ENCODE assay signal across 17 cellular contexts in the genomic region with DNA sequence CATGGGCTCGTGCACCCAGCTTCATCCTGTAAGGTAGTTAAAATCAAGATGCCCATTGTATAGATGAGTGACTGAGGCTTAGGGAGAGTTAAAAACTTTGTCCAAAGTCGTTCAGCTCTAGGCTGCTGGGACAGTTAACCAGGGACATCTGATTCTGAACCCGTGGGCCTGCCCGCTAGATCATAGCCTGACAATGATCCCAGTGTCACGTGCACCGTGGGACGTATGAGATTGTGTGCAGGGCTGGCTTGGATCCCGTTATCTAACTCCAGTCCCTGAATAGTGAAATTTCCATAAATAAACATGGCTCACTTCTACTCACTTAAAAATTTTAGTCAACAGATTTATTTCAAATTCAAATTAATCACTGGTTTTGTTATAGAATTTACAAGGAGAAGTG. TPM values are rescaled to one million over a fixed set of nuclear protein-coding genes. Genes with fewer than 3 reads are reported as not detected.
DNase-seq lines count a peak whose midpoint lies in the region; ATAC-seq lines count a peak whose summit lies in the region.
"Had no signal": no experiment of that assay in that cellular context is flagged by ENCODE, and none has a peak within 500 bp of the region (broad histone marks: within the 10 kb centered on the region; RNA-seq: fewer than 3 reads in every experiment).

No MANE protein-coding gene starts in this region.

- peaks cover 10% of the 10 kb centered on the region for H3K27me3 Mint-ChIP-seq in activated CD8-positive, alpha-beta memory T cell treated with anti-CD3 and anti-CD28 coated beads, Interleukin-2, amount 10 ng/mL, durations not matched to agents 7 days and 5 days

- H3K14ac ChIP-seq in mesenchymal stem cell (ENCODE audit: low read length in 2 of 2): no peak overlapping the region

- CTCF ChIA-PET in activated CD8-positive, alpha-beta memory T cell treated with anti-CD3 and anti-CD28 coated beads, Interleukin-2, amount 10 ng/mL, durations not matched to agents 7 days and 5 days (lab: Charles Lee): no interaction called here

- no peak overlapping the region for H4K91ac ChIP-seq in mesenchymal stem cell (ENCODE audit: low read length)

- H3K4me3 ChIP-seq in skeletal muscle tissue (ENCODE audit: low read length in 3 of 3) (no peak overlapping the region), mesenchymal stem cell (ENCODE audit: insufficient read depth in 1 of 2, low read depth in 1 of 2, low read length in 2 of 2) (no peak overlapping the region)
- H3K4me3 ChIP-seq: BLaER1, GM23248 had no signal

- H3K36me3 Mint-ChIP-seq in activated CD8-positive, alpha-beta memory T cell treated with anti-CD3 and anti-CD28 coated beads, Interleukin-2, amount 10 ng/mL, durations not matched to agents 7 days and 5 days: no peaks in the 10 kb centered on the region
- H3K36me3 Mint-ChIP-seq: CD8-positive, alpha-beta memory T cell had no signal

- no peak overlapping the region for H3K4ac ChIP-seq in mesenchymal stem cell (ENCODE audit: low read depth in 1 of 2, low read length in 2 of 2)

- 75% methylated on average over 8 of the region's 8 CpGs for WGBS in mesenchymal stem cell

- H2AFZ ChIP-seq in mesenchymal stem cell (ENCODE audit: low read depth, low read length): no peak overlapping the region
- H2AFZ ChIP-seq: GM23248 had no signal

- no peaks in the 10 kb centered on the region for H3K79me1 ChIP-seq in mesenchymal stem cell (replicated peaks; ENCODE audit: low read length, poor library complexity, severe bottlenecking)

- H3K27ac ChIP-seq in skeletal muscle tissue (ENCODE audit: low read depth, low read length): peak overlapping the region; percentile 36
- no peak overlapping the region for H3K27ac ChIP-seq in mesenchymal stem cell (ENCODE audit: low read length, poor library complexity, severe bottlenecking)
- H3K27ac ChIP-seq: 22Rv1, BLaER1, GM23248 had no signal

- H2BK120ac ChIP-seq in mesenchymal stem cell (ENCODE audit: low read depth, low read length): no peak overlapping the region

- H4K8ac ChIP-seq in mesenchymal stem cell (ENCODE audit: low read length): no peak overlapping the region

- peak; percentile 9 for DNase-seq in activated CD8-positive, alpha-beta memory T cell treated with anti-CD3 and anti-CD28 coated beads, Interleukin-2, amount 10 ng/mL, durations not matched to agents 7 days and 5 days
- no peak for DNase-seq in activated CD8-positive, alpha-beta memory T cell treated with anti-CD3 and anti-CD28 coated beads, Interleukin-2, amount 50 U/mL, for 4 hours
- peak in 22 of 42 donors; percentile 8 to 64 (median 28) for DNase-seq in head of caudate nucleus
- peak; percentile 55 for DNase-seq in left ventricle myocardium superior
- DNase-seq in mesenchymal stem cell: no peak
- no peak for DNase-seq in A172 (ENCODE audit: low spot score)
- no peak for DNase-seq in activated CD4-positive, alpha-beta T cell treated with anti-CD3 and anti-CD28 coated beads for 4 hours
- DNase-seq: AML-193; Caco-2; CD8-positive, alpha-beta memory T cell; DND-41; GDM1; GM23248 had no signal

- H3K27me3 ChIP-seq in skeletal muscle tissue (ENCODE audit: control insufficient read depth in 3 of 3, insufficient read depth in 3 of 3, low read length in 3 of 3): peaks cover 7 to 20% (median 17%) of the 10 kb centered on the region in 3 donors
- peaks cover 0 to 59% of the 10 kb centered on the region in 2 experiments for H3K27me3 ChIP-seq in mesenchymal stem cell (ENCODE audit: control insufficient read depth in 1 of 2, insufficient read depth in 1 of 2, low read length in 2 of 2)
- H3K27me3 ChIP-seq: BLaER1 had no signal

- H3K27ac Mint-ChIP-seq in activated CD8-positive, alpha-beta memory T cell treated with anti-CD3 and anti-CD28 coated beads, Interleukin-2, amount 10 ng/mL, durations not matched to agents 7 days and 5 days: no peak overlapping the region
- H3K27ac Mint-ChIP-seq: CD8-positive, alpha-beta memory T cell had no signal

- no peaks in the 10 kb centered on the region for H3K4me1 ChIP-seq in skeletal muscle tissue (ENCODE audit: control insufficient read depth in 3 of 3, insufficient read depth in 3 of 3, low read length in 3 of 3)
- no peaks in the 10 kb centered on the region for H3K4me1 ChIP-seq in mesenchymal stem cell (ENCODE audit: control insufficient read depth, insufficient read depth, low read depth, low read length)
- H3K4me1 ChIP-seq: Caco-2 had no signal

- H3K9ac ChIP-seq in skeletal muscle tissue (ENCODE audit: low read depth in 1 of 3, low read length in 3 of 3) (no peak overlapping the region), mesenchymal stem cell (ENCODE audit: low read length) (no peak overlapping the region)
- H3K9ac ChIP-seq: BLaER1, GM23248 had no signal

- H3K9me3 Mint-ChIP-seq in activated CD8-positive, alpha-beta memory T cell treated with anti-CD3 and anti-CD28 coated beads, Interleukin-2, amount 10 ng/mL, durations not matched to agents 7 days and 5 days (ENCODE audit: low read depth): no peaks in the 10 kb centered on the region

- H2BK15ac ChIP-seq in mesenchymal stem cell (ENCODE audit: low read depth, poor library complexity, severe bottlenecking): no peak overlapping the region

- no peak overlapping the region for H3K4me3 Mint-ChIP-seq in activated CD8-positive, alpha-beta memory T cell treated with anti-CD3 and anti-CD28 coated beads, Interleukin-2, amount 10 ng/mL, durations not matched to agents 7 days and 5 days
- H3K4me3 Mint-ChIP-seq: CD8-positive, alpha-beta memory T cell had no signal

- no peak overlapping the region for H3K23ac ChIP-seq in mesenchymal stem cell (ENCODE audit: low read length in 2 of 2)

- intact Hi-C loops in head of caudate nucleus (cut with DNase I) (no loop called here), left ventricle myocardium superior (cut with micrococcal nuclease) (no loop called here)

- H2AK5ac ChIP-seq in mesenchymal stem cell (ENCODE audit: low read length, severe bottlenecking): no peak overlapping the region

- H3K9me3 ChIP-seq in skeletal muscle tissue (ENCODE audit: control insufficient read depth in 3 of 3, low read length in 3 of 3) (no peaks in the 10 kb centered on the region), mesenchymal stem cell (ENCODE audit: control insufficient read depth, low read length) (no peaks in the 10 kb centered on the region)
- H3K9me3 ChIP-seq: BLaER1, Caco-2 had no signal

- no peak overlapping the region for H3K4me2 ChIP-seq in mesenchymal stem cell (ENCODE audit: low read length, poor library complexity, severe bottlenecking)
- H3K4me2 ChIP-seq: BLaER1 had no signal

- no peak overlapping the region for H2BK5ac ChIP-seq in mesenchymal stem cell (ENCODE audit: low read depth, low read length, poor library complexity, severe bottlenecking)

- no peaks in the 10 kb centered on the region for H3K4me1 Mint-ChIP-seq in activated CD8-positive, alpha-beta memory T cell treated with anti-CD3 and anti-CD28 coated beads, Interleukin-2, amount 10 ng/mL, durations not matched to agents 7 days and 5 days
- H3K4me1 Mint-ChIP-seq: CD8-positive, alpha-beta memory T cell had no signal

- no peak for ATAC-seq in activated CD8-positive, alpha-beta memory T cell treated with anti-CD3 and anti-CD28 coated beads, Interleukin-2, amount 10 ng/mL, durations not matched to agents 7 days and 5 days
- ATAC-seq in left ventricle myocardium superior: peak; percentile 78
- ATAC-seq: HCT116 had no signal

- H2BK12ac ChIP-seq in mesenchymal stem cell (ENCODE audit: low read length in 2 of 2): no peak overlapping the region

- H3K18ac ChIP-seq in mesenchymal stem cell (ENCODE audit: low read depth in 1 of 2, low read length in 2 of 2): no peak overlapping the region

- H3K36me3 ChIP-seq in skeletal muscle tissue (ENCODE audit: control insufficient read depth in 3 of 3, insufficient read depth in 3 of 3, low read length in 3 of 3) (no peaks in the 10 kb centered on the region), mesenchymal stem cell (ENCODE audit: control insufficient read depth in 1 of 2, insufficient read depth in 2 of 2, low read depth in 1 of 2, low read length in 2 of 2) (no peaks in the 10 kb centered on the region)
- H3K36me3 ChIP-seq: BLaER1 had no signal

RNA-seq across cellular contexts. Expression of gene C10orf120, which starts 24.9 kb away (rescaled TPM):
- not detected for total RNA-seq in activated CD8-positive, alpha-beta memory T cell treated with anti-CD3 and anti-CD28 coated beads, Interleukin-2, amount 10 ng/mL, durations not matched to agents 7 days and 5 days
- not detected for total RNA-seq in left ventricle myocardium superior
- total RNA-seq in skeletal muscle tissue: not detected
- not detected for polyA plus RNA-seq in mesenchymal stem cell (2013, experiment 1 of 2)
- not detected for polyA plus RNA-seq in mesenchymal stem cell (2013, experiment 2 of 2)
- not detected in 2 replicates for total RNA-seq in A172 (2014; rRNA removed; shearing (Covaris generic))
- total RNA-seq: Caco-2; CD8-positive, alpha-beta memory T cell; GM23248 had no signal
- polyA plus RNA-seq: CD8-positive, alpha-beta memory T cell; GM23248 had no signal

Comparison
In these comparisons a context has a peak if more than half of its experiments do, and no peak if none do; other contexts are left out.
1. DNase-seq: peak in activated CD8-positive, alpha-beta memory T cell treated with anti-CD3 and anti-CD28 coated beads, Interleukin-2, amount 10 ng/mL, durations not matched to agents 7 days and 5 days (single experiment), head of caudate nucleus (22 of 42) and left ventricle myocardium superior (single experiment); none in activated CD8-positive, alpha-beta memory T cell treated with anti-CD3 and anti-CD28 coated beads, Interleukin-2, amount 50 U/mL, for 4 hours (single experiment), mesenchymal stem cell (single experiment), A172 (single experiment) and activated CD4-positive, alpha-beta T cell treated with anti-CD3 and anti-CD28 coated beads for 4 hours (0 of 2).